Comparison of ENCODE assay signal across 11 cellular contexts in genomic region chr16:88287219-88287618, GRCh38.
DNase-seq lines count a peak whose midpoint lies in the region; ATAC-seq and TF ChIP-seq lines count a peak whose summit lies in the region.
"Had no signal": no experiment of that assay in that cellular context is flagged by ENCODE, and none has a peak within 500 bp of the region (broad histone marks: within the 10 kb centered on the region; RNA-seq: fewer than 3 reads in every experiment).

No MANE protein-coding gene starts in this region.

- H3K9me3 Mint-ChIP-seq in Caco-2 (ENCODE audit: unreplicated experiment) = peaks cover 7% of the 10 kb centered on the region

- no peak overlapping the region for H3K27ac ChIP-seq in fibroblast of lung (ENCODE audit: insufficient read depth, low read length)
- H3K27ac ChIP-seq: SJSA1, vagina had no signal

- POLR2A ChIA-PET in Caco-2 (lab: Charles Lee) = no interaction called here

- intact Hi-C loops in Caco-2 (cut with micrococcal nuclease; ENCODE audit: unreplicated experiment) = no loop called here

- H3K36me3 ChIP-seq in Caco-2 (ENCODE audit: control insufficient read depth, insufficient read depth, low read length) (no peaks in the 10 kb centered on the region), fibroblast of lung (ENCODE audit: control insufficient read depth, insufficient read depth, low read length) (no peaks in the 10 kb centered on the region)
- H3K36me3 ChIP-seq: SJSA1, vagina had no signal

- no peak overlapping the region for H2AFZ ChIP-seq in fibroblast of lung (ENCODE audit: low read length)

- H3K9me3 ChIP-seq in Caco-2 (peaks cover 32% of the 10 kb centered on the region), fibroblast of lung (ENCODE audit: control insufficient read depth, insufficient read depth, low read depth, low read length) (no peaks in the 10 kb centered on the region)

- DNase-seq in 8988T (peak; percentile 83), Caco-2 (peak in 1 of 2 experiments; percentile 51), NCI-H226 (peak; percentile 20), fibroblast of lung (ENCODE audit: low read depth in 2 of 2) (peak; percentile 19 to 27)
- DNase-seq: retina had no signal

- H3K27me3 Mint-ChIP-seq in Caco-2 (ENCODE audit: insufficient read depth, unreplicated experiment) = no peaks in the 10 kb centered on the region

- H3K79me2 ChIP-seq in fibroblast of lung (ENCODE audit: control insufficient read depth, insufficient read depth, low read length) = no peaks in the 10 kb centered on the region

- no peak overlapping the region for H3K27ac Mint-ChIP-seq in Caco-2 (ENCODE audit: unreplicated experiment)

- H3K9ac ChIP-seq in fibroblast of lung (ENCODE audit: insufficient read depth, low read length) = no peak overlapping the region

- H3K27me3 ChIP-seq in Caco-2 (replicated peaks; ENCODE audit: control insufficient read depth, insufficient read depth, low read length) (no peaks in the 10 kb centered on the region), fibroblast of lung (ENCODE audit: control insufficient read depth, insufficient read depth, low read length) (peaks cover 3% of the 10 kb centered on the region)
- H3K27me3 ChIP-seq: SJSA1, vagina had no signal

- H3K36me3 Mint-ChIP-seq in Caco-2 (ENCODE audit: insufficient read depth, unreplicated experiment) = no peaks in the 10 kb centered on the region

- H3K4me1 ChIP-seq in Caco-2 (peaks cover 6% of the 10 kb centered on the region; the same call in 1 of the 2 replicates), fibroblast of lung (ENCODE audit: control insufficient read depth, extremely low read depth, insufficient read depth, low read length) (no peaks in the 10 kb centered on the region)

- H3K4me3 ChIP-seq in Caco-2 (ENCODE audit: low read depth, low read length) = no peak overlapping the region
- H3K4me3 ChIP-seq in fibroblast of lung (replicated peaks in 1 of 4; ENCODE audit: control extremely low read depth in 1 of 4, insufficient read depth in 1 of 4, low read depth in 3 of 4, low read length in 4 of 4) = no peak overlapping the region
- H3K4me3 ChIP-seq: SJSA1, vagina had no signal

- H4K20me1 ChIP-seq in fibroblast of lung (ENCODE audit: control insufficient read depth, extremely low read depth, insufficient read depth, low read length) = no peaks in the 10 kb centered on the region

- no TSS peak for BruUV-seq in Caco-2 (replicated peaks; lab: Mats Ljungman, UMichigan)

- CTCF ChIA-PET in Caco-2 (lab: Charles Lee) = no interaction called here

- no peak overlapping the region for H3K4me3 Mint-ChIP-seq in Caco-2 (ENCODE audit: unreplicated experiment)

- TF ChIP-seq CTCF in Caco-2 (IDR thresholded peaks at IDR 0.05; ENCODE audit: insufficient read depth in 1 of 2, low read depth in 1 of 2, low read length in 1 of 2, severe bottlenecking in 1 of 2, unreplicated experiment in 1 of 2) (peak; percentile 60 to 68), fibroblast of lung (conservative IDR thresholded peaks at IDR 0.05 in 1 of 2, IDR thresholded peaks at IDR 0.05 in 1 of 2; ENCODE audit: low read depth in 1 of 2, low read length in 2 of 2) (peak; percentile 44 to 61)

- H3K4me1 Mint-ChIP-seq in Caco-2 (ENCODE audit: low read depth, unreplicated experiment) = no peaks in the 10 kb centered on the region

- H3K4me2 ChIP-seq in fibroblast of lung (ENCODE audit: extremely low read depth, insufficient read depth, low read length) = no peak overlapping the region

- ATAC-seq in HG03571 (IDR thresholded peaks at IDR 0.05; ENCODE audit: unreplicated experiment) = no peak
- ATAC-seq in GM18861 (IDR thresholded peaks at IDR 0.05; ENCODE audit: unreplicated experiment) = no peak
- ATAC-seq in HG02623 (IDR thresholded peaks at IDR 0.05; ENCODE audit: unreplicated experiment) = no peak
- no peak for ATAC-seq in HG03439 (IDR thresholded peaks at IDR 0.05; ENCODE audit: unreplicated experiment)
